Comparison of ENCODE assay signal across 35 cellular contexts in genomic region chr3:51083490-51083889, GRCh38.
DNase-seq lines count a peak whose midpoint lies in the region; ATAC-seq, FAIRE-seq and TF ChIP-seq lines count a peak whose summit lies in the region.
"Had no signal": no experiment of that assay in that cellular context is flagged by ENCODE, and none has a peak within 500 bp of the region (broad histone marks: within the 10 kb centered on the region; RNA-seq: fewer than 3 reads in every experiment).

No MANE protein-coding gene starts in this region.

- no peak for TF ChIP-seq RAD21 in HepG2 (CRISPR knock-in tag; IDR thresholded peaks at IDR 0.05)

- H3K9me3 ChIP-seq in HepG2 (ENCODE audit: low read length) (peaks cover 40% of the 10 kb centered on the region), right lobe of liver (peaks cover 0 to 10% (median 0%) of the 10 kb centered on the region in 4 donors), endodermal cell (ENCODE audit: control insufficient read depth, low read length) (peaks cover 67% of the 10 kb centered on the region)
- H3K9me3 ChIP-seq: BE2C had no signal

- H3K79me2 ChIP-seq in HepG2 (ENCODE audit: insufficient read depth, low read length) = no peaks in the 10 kb centered on the region

- TF ChIP-seq POLR2A in HepG2 (IDR thresholded peaks at IDR 0.05; ENCODE audit: insufficient read depth in 1 of 2, low read depth in 2 of 2, low read length in 2 of 2) = no peak
- no peak for TF ChIP-seq POLR2A in right lobe of liver (IDR thresholded peaks at IDR 0.05)

- POLR2A ChIA-PET in HepG2 (lab: Yijun Ruan, JAX) = no interaction called here

- no peak for TF ChIP-seq CTCF in HepG2 (CRISPR knock-in tag; IDR thresholded peaks at IDR 0.05)
- no peak for TF ChIP-seq CTCF in right lobe of liver (IDR thresholded peaks at IDR 0.05)
- TF ChIP-seq CTCF in endodermal cell (conservative IDR thresholded peaks at IDR 0.05) = no peak

- FAIRE-seq in HepG2 (lab: Jason Lieb, UNC) = no peak
- FAIRE-seq: A204.1, A549, D721Med had no signal

- H3K27me3 ChIP-seq in HepG2 (ENCODE audit: control insufficient read depth in 1 of 2, insufficient read depth in 2 of 2, low read length in 2 of 2) (no peaks in the 10 kb centered on the region), right lobe of liver (no peaks in the 10 kb centered on the region), endodermal cell (ENCODE audit: control insufficient read depth, insufficient read depth, low read length, poor library complexity, severe bottlenecking) (no peaks in the 10 kb centered on the region)
- H3K27me3 ChIP-seq: BE2C; BLaER1; BLaER1 treated with 17β-estradiol and CSF1 and Interleukin-3, amounts not matched to agents 10 nM and 100 nM had no signal

- H3K9ac ChIP-seq in HepG2 (ENCODE audit: insufficient read depth, low read depth, low read length) (no peak overlapping the region), endodermal cell (ENCODE audit: extremely low read depth, low read length, poor library complexity, severe bottlenecking) (no peak overlapping the region)
- H3K9ac ChIP-seq: BLaER1; BLaER1 treated with 17β-estradiol and CSF1 and Interleukin-3, amounts not matched to agents 10 nM and 100 nM had no signal

- DNase-seq in HepG2 (ENCODE audit: low spot score) = no peak
- DNase-seq in right lobe of liver = no peak
- DNase-seq in central memory CD8-positive, alpha-beta T cell (ENCODE audit: low spot score in 2 of 2) = no peak
- DNase-seq in endodermal cell = no peak
- no peak for DNase-seq in substantia nigra (lab: John Stamatoyannopoulos, UW)
- DNase-seq: 8988T; ACHN; AML-193; BE2C; C1 segment of cervical spinal cord; Caco-2; Calu3; CD4-positive, alpha-beta memory T cell; CD4-positive, alpha-beta T cell; CD4-positive, CD25-positive, alpha-beta regulatory T cell; CD8-positive, alpha-beta memory T cell; CD8-positive, alpha-beta T cell; COR-L47; DMS 273 treated with DMSO at 0.1 percent for 48 hours; DMS153; DMS53; DMS79; DMS79 treated with DMSO at 0.1 percent for 48 hours; DND-41; EL had no signal

- ATAC-seq in HepG2 (no peak), right lobe of liver (no peak), GM19351 (IDR thresholded peaks at IDR 0.05; ENCODE audit: unreplicated experiment) (no peak)
- no peak for ATAC-seq in central memory CD8-positive, alpha-beta T cell (replicated peaks; ENCODE audit: extremely low read depth, poor library complexity, severe bottlenecking)
- ATAC-seq: A549; CD8-positive, alpha-beta T cell had no signal

- H3K36me3 ChIP-seq in HepG2 (replicated peaks in 1 of 2; ENCODE audit: control insufficient read depth in 1 of 2, insufficient read depth in 2 of 2, low read length in 2 of 2) = no peaks in the 10 kb centered on the region
- H3K36me3 ChIP-seq in right lobe of liver = no peaks in the 10 kb centered on the region
- peaks cover 16% of the 10 kb centered on the region for H3K36me3 ChIP-seq in endodermal cell (ENCODE audit: control insufficient read depth, insufficient read depth, low read length)
- H3K36me3 ChIP-seq: BE2C, BLaER1 had no signal

- H3K4me1 ChIP-seq in HepG2 (ENCODE audit: insufficient read depth, low read length) = no peaks in the 10 kb centered on the region
- H3K4me1 ChIP-seq in right lobe of liver = no peaks in the 10 kb centered on the region
- H3K4me1 ChIP-seq in endodermal cell (ENCODE audit: control insufficient read depth, insufficient read depth, low read length) = no peaks in the 10 kb centered on the region
- H3K4me1 ChIP-seq: A549; BE2C; BLaER1; BLaER1 treated with 17β-estradiol and CSF1 and Interleukin-3, amounts not matched to agents 10 nM and 100 nM; Caco-2 had no signal

- TF ChIP-seq EP300 in HepG2 (IDR thresholded peaks at IDR 0.05; ENCODE audit: low read depth in 2 of 2, low read length in 2 of 2) = no peak
- TF ChIP-seq EP300 in HepG2 (CRISPR knock-in tag; IDR thresholded peaks at IDR 0.05; ENCODE audit: borderline replicate concordance) = no peak

- no TSS peak for BruUV-seq in HepG2 (replicated peaks; lab: Mats Ljungman, UMichigan)

- no peak overlapping the region for H3K4me2 ChIP-seq in HepG2 (ENCODE audit: low read depth, low read length)
- H3K4me2 ChIP-seq: A549; BLaER1; BLaER1 treated with 17β-estradiol and CSF1 and Interleukin-3, amounts not matched to agents 10 nM and 100 nM had no signal

- CTCF ChIA-PET in HepG2 (lab: Yijun Ruan, JAX; ENCODE audit: low intra/inter-chr PET ratio, low total read pairs) = no interaction called here

- H3K36me3 Mint-ChIP-seq in central memory CD8-positive, alpha-beta T cell (ENCODE audit: insufficient read depth) = no peaks in the 10 kb centered on the region
- H3K36me3 Mint-ChIP-seq in endodermal cell (ENCODE audit: low read depth) = peaks cover 39% of the 10 kb centered on the region
- H3K36me3 Mint-ChIP-seq: CD14-positive monocyte; CD4-positive, CD25-positive, alpha-beta regulatory T cell had no signal

- H3K4me3 Mint-ChIP-seq in central memory CD8-positive, alpha-beta T cell = no peak overlapping the region
- no peak overlapping the region for H3K4me3 Mint-ChIP-seq in endodermal cell
- H3K4me3 Mint-ChIP-seq: B cell; CD14-positive monocyte; CD4-positive, alpha-beta memory T cell; CD4-positive, alpha-beta T cell; CD4-positive, CD25-positive, alpha-beta regulatory T cell; CD8-positive, alpha-beta memory T cell; CD8-positive, alpha-beta T cell had no signal

- no peaks in the 10 kb centered on the region for H3K27me3 Mint-ChIP-seq in central memory CD8-positive, alpha-beta T cell
- peaks cover 15% of the 10 kb centered on the region for H3K27me3 Mint-ChIP-seq in endodermal cell (ENCODE audit: insufficient read depth)
- H3K27me3 Mint-ChIP-seq: CD4-positive, alpha-beta memory T cell; CD4-positive, alpha-beta T cell; CD4-positive, CD25-positive, alpha-beta regulatory T cell; CD8-positive, alpha-beta memory T cell had no signal

- H2AFZ ChIP-seq in HepG2 (ENCODE audit: low read length) = no peak overlapping the region

- H3K9me3 Mint-ChIP-seq in central memory CD8-positive, alpha-beta T cell = peaks cover 6% of the 10 kb centered on the region
- H3K9me3 Mint-ChIP-seq in endodermal cell = peaks cover 57% of the 10 kb centered on the region

- intact Hi-C loops in HepG2 (cut with micrococcal nuclease; ENCODE audit: unreplicated experiment) (no loop called here), right lobe of liver (cut with DNase I) (no loop called here)

- H3K27ac Mint-ChIP-seq in central memory CD8-positive, alpha-beta T cell (ENCODE audit: low read depth) = peak overlapping the region; percentile 29
- H3K27ac Mint-ChIP-seq in endodermal cell = no peak overlapping the region
- H3K27ac Mint-ChIP-seq: B cell; CD14-positive monocyte; CD4-positive, alpha-beta memory T cell; CD4-positive, alpha-beta T cell; CD4-positive, CD25-positive, alpha-beta regulatory T cell; CD8-positive, alpha-beta memory T cell; CD8-positive, alpha-beta T cell had no signal

- no peaks in the 10 kb centered on the region for H4K20me1 ChIP-seq in HepG2 (ENCODE audit: insufficient read depth, low read length)
- H4K20me1 ChIP-seq: BLaER1; BLaER1 treated with 17β-estradiol and CSF1 and Interleukin-3, amounts not matched to agents 10 nM and 100 nM had no signal

- 51% methylated on average over 2 of the region's 2 CpGs for WGBS in HepG2 (ENCODE audit: low lambda C conversion rate)
- whole genome bisulfite sequencing in right lobe of liver (ENCODE audit: insufficient coverage, low coverage, low lambda C conversion rate, missing lambda C conversion rate) = 92% methylated on average over 2 of the region's 2 CpGs
- WGBS in endodermal cell (ENCODE audit: insufficient coverage in 1 of 2, insufficient read length in 1 of 2), 2 experiments = 90 to 95% methylated on average over 2 of the region's 2 CpGs

- in situ Hi-C loops in HepG2 (cut with HindIII; ENCODE audit: extremely low pct_ligation_motif_present, low pct_unique_long_range_greater_than_20kb) = no loop called here

- no peaks in the 10 kb centered on the region for H3K4me1 Mint-ChIP-seq in central memory CD8-positive, alpha-beta T cell
- H3K4me1 Mint-ChIP-seq in endodermal cell = no peaks in the 10 kb centered on the region
- H3K4me1 Mint-ChIP-seq: B cell; CD14-positive monocyte; CD4-positive, alpha-beta memory T cell; CD4-positive, CD25-positive, alpha-beta regulatory T cell; CD8-positive, alpha-beta memory T cell had no signal

- H3K4me3 ChIP-seq in HepG2 (replicated peaks in 1 of 3; ENCODE audit: insufficient read depth in 1 of 3, low read depth in 2 of 3, low read length in 3 of 3) (no peak overlapping the region), right lobe of liver (no peak overlapping the region), endodermal cell (ENCODE audit: low read length) (peak overlapping the region; percentile 28)
- H3K4me3 ChIP-seq: A549; BLaER1; BLaER1 treated with 17β-estradiol and CSF1 and Interleukin-3, amounts not matched to agents 10 nM and 100 nM had no signal

- no peak overlapping the region for H3K27ac ChIP-seq in HepG2 (ENCODE audit: extremely low read length, insufficient read depth, low read length)
- H3K27ac ChIP-seq in right lobe of liver = no peak overlapping the region
- no peak overlapping the region for H3K27ac ChIP-seq in endodermal cell (ENCODE audit: low read depth, low read length)
- H3K27ac ChIP-seq in substantia nigra (ENCODE audit: low read depth, low read length, poor library complexity, severe bottlenecking) = no peak overlapping the region
- H3K27ac ChIP-seq: 22Rv1; A549; BLaER1; BLaER1 treated with 17β-estradiol and CSF1 and Interleukin-3, amounts not matched to agents 10 nM and 100 nM; C4-2B had no signal

TF ChIP-seq in HepG2, 621 proteins besides CTCF, POLR2A, EP300 and RAD21:
- peak; percentile 99 for TF ChIP-seq ZNF160 (CRISPR knock-in tag; IDR thresholded peaks at IDR 0.05)
- no peak for TF ChIP-seq GABPA (IDR thresholded peaks at IDR 0.05; ENCODE audit: low read depth, low read length)
- no peak for TF ChIP-seq GABPA (CRISPR knock-in tag; IDR thresholded peaks at IDR 0.05; ENCODE audit: low read depth)
